Comparison of ENCODE assay signal across 1 cellular context in the genomic region with DNA sequence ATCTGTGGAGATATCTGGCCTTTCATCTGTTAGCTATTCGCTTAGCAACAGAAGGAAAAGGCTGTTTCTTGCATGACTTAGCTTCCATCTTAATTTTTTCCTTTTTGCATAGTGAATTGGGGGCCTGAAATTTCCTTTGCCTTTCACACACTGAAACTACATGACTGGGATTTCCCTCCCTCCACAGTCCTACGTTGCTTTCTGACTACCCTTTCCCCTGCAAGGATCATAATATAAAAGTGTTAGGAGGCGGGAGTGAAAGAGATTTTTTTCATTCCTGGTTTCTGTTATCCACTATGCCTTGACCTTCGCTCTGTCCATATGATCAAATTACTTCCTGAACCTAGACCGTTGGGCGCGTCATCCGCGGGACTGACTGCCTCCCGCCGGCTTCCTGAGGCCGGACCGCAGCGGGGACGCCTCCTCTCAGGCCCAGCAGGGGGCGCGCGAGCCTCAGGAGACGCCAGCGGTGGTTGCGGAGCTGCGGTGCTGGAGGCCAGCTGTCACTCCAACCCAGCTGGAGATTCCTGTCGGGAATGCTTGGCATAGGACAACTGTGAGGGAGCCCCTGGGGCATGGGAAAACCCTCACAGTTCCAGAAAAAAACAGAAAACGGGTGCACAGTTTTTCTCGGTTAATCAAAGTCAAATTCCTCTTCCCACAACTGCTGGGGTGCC.
TF ChIP-seq lines count a peak whose summit lies in the region.

No MANE protein-coding gene starts in this region.

TF ChIP-seq in HepG2, 621 proteins besides CTCF, POLR2A, EP300 and RAD21 (continued from another document and continues in another):
- TF ChIP-seq, protein P1, sequence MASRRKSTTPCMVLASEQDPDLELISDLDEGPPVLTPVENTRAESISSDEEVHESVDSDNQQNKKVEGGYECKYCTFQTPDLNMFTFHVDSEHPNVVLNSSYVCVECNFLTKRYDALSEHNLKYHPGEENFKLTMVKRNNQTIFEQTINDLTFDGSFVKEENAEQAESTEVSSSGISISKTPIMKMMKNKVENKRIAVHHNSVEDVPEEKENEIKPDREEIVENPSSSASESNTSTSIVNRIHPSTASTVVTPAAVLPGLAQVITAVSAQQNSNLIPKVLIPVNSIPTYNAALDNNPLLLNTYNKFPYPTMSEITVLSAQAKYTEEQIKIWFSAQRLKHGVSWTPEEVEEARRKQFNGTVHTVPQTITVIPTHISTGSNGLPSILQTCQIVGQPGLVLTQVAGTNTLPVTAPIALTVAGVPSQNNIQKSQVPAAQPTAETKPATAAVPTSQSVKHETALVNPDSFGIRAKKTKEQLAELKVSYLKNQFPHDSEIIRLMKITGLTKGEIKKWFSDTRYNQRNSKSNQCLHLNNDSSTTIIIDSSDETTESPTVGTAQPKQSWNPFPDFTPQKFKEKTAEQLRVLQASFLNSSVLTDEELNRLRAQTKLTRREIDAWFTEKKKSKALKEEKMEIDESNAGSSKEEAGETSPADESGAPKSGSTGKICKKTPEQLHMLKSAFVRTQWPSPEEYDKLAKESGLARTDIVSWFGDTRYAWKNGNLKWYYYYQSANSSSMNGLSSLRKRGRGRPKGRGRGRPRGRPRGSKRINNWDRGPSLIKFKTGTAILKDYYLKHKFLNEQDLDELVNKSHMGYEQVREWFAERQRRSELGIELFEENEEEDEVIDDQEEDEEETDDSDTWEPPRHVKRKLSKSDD (CRISPR knock-in tag; IDR thresholded peaks at IDR 0.05; ENCODE audit: low read depth): no peak
- peak; percentile 70; the same call in 1 of the 2 replicates for TF ChIP-seq CBFB (CRISPR knock-in tag; IDR thresholded peaks at IDR 0.05)
- no peak for TF ChIP-seq ONECUT2 (CRISPR knock-in tag; IDR thresholded peaks at IDR 0.05)
- TF ChIP-seq HHEX (CRISPR knock-in tag; IDR thresholded peaks at IDR 0.05): no peak
- peak; percentile 24; the same call in 1 of the 2 replicates for TF ChIP-seq KDM5B (CRISPR knock-in tag; IDR thresholded peaks at IDR 0.05; ENCODE audit: borderline replicate concordance)
- TF ChIP-seq SALL1 (CRISPR knock-in tag; IDR thresholded peaks at IDR 0.05): peak; percentile 86
- no peak for TF ChIP-seq ZBTB14 (CRISPR knock-in tag; IDR thresholded peaks at IDR 0.05)
- peak; percentile 40; the same call in 1 of the 2 replicates for TF ChIP-seq HNF4A (CRISPR knock-in tag; IDR thresholded peaks at IDR 0.05)
- peak; percentile 41; the same call in 1 of the 2 replicates for TF ChIP-seq ZNF567 (CRISPR knock-in tag; IDR thresholded peaks at IDR 0.05; ENCODE audit: borderline replicate concordance)
- TF ChIP-seq ZNF562 (CRISPR knock-in tag; IDR thresholded peaks at IDR 0.05; ENCODE audit: borderline replicate concordance): no peak
- TF ChIP-seq SP5 (CRISPR knock-in tag; IDR thresholded peaks at IDR 0.05; ENCODE audit: borderline replicate concordance, low read depth): 0 out of 2 replicates have a peak, but pooled peaks have one; percentile 14
- no peak for TF ChIP-seq ZNF720 (CRISPR knock-in tag; IDR thresholded peaks at IDR 0.05)
- no peak for TF ChIP-seq E2F2 (CRISPR knock-in tag; IDR thresholded peaks at IDR 0.05; ENCODE audit: borderline replicate concordance)
- TF ChIP-seq, protein P2, sequence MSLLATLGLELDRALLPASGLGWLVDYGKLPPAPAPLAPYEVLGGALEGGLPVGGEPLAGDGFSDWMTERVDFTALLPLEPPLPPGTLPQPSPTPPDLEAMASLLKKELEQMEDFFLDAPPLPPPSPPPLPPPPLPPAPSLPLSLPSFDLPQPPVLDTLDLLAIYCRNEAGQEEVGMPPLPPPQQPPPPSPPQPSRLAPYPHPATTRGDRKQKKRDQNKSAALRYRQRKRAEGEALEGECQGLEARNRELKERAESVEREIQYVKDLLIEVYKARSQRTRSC (CRISPR knock-in tag; IDR thresholded peaks at IDR 0.05; ENCODE audit: low read depth): no peak
- TF ChIP-seq TAF15 (IDR thresholded peaks at IDR 0.05; ENCODE audit: low read depth, low read length, poor library complexity, severe bottlenecking): peak; percentile 87
- TF ChIP-seq ZNF737 (CRISPR knock-in tag; IDR thresholded peaks at IDR 0.05; ENCODE audit: borderline replicate concordance): no peak
- no peak; the same call in 1 of the 2 replicates for TF ChIP-seq MYNN (CRISPR knock-in tag; IDR thresholded peaks at IDR 0.05; ENCODE audit: low read depth)
- no peak for TF ChIP-seq HNRNPL (IDR thresholded peaks at IDR 0.05; ENCODE audit: low read depth, low read length)
- TF ChIP-seq YEATS2 (CRISPR knock-in tag; IDR thresholded peaks at IDR 0.05; ENCODE audit: borderline replicate concordance): peak; percentile 44; the same call in 1 of the 2 replicates
- no peak for TF ChIP-seq ZNF577 (CRISPR knock-in tag; IDR thresholded peaks at IDR 0.05; ENCODE audit: borderline replicate concordance, low read depth)
- TF ChIP-seq ZNF441 (CRISPR knock-in tag; IDR thresholded peaks at IDR 0.05; ENCODE audit: borderline replicate concordance): no peak
- peak; percentile 63; the same call in 1 of the 2 replicates for TF ChIP-seq ZNF225 (CRISPR knock-in tag; IDR thresholded peaks at IDR 0.05)
- TF ChIP-seq NFE2 (CRISPR knock-in tag; IDR thresholded peaks at IDR 0.05): no peak
- TF ChIP-seq JARID2 (CRISPR knock-in tag; IDR thresholded peaks at IDR 0.05; ENCODE audit: insufficient replicate concordance): peak; percentile 38
- no peak for TF ChIP-seq PCBP1 (IDR thresholded peaks at IDR 0.05; ENCODE audit: borderline replicate concordance, low read depth, low read length)
- no peak for TF ChIP-seq ZNF224 (CRISPR knock-in tag; IDR thresholded peaks at IDR 0.05)
- no peak for TF ChIP-seq DPF2 (CRISPR knock-in tag; IDR thresholded peaks at IDR 0.05; ENCODE audit: borderline replicate concordance, low read depth)
- no peak for TF ChIP-seq NPAS2 (CRISPR knock-in tag; IDR thresholded peaks at IDR 0.05; ENCODE audit: borderline replicate concordance)
- TF ChIP-seq ZNF703 (CRISPR knock-in tag; IDR thresholded peaks at IDR 0.05; ENCODE audit: borderline replicate concordance): no peak
- TF ChIP-seq MLLT10 (CRISPR knock-in tag; IDR thresholded peaks at IDR 0.05): no peak
- TF ChIP-seq, protein P3, sequence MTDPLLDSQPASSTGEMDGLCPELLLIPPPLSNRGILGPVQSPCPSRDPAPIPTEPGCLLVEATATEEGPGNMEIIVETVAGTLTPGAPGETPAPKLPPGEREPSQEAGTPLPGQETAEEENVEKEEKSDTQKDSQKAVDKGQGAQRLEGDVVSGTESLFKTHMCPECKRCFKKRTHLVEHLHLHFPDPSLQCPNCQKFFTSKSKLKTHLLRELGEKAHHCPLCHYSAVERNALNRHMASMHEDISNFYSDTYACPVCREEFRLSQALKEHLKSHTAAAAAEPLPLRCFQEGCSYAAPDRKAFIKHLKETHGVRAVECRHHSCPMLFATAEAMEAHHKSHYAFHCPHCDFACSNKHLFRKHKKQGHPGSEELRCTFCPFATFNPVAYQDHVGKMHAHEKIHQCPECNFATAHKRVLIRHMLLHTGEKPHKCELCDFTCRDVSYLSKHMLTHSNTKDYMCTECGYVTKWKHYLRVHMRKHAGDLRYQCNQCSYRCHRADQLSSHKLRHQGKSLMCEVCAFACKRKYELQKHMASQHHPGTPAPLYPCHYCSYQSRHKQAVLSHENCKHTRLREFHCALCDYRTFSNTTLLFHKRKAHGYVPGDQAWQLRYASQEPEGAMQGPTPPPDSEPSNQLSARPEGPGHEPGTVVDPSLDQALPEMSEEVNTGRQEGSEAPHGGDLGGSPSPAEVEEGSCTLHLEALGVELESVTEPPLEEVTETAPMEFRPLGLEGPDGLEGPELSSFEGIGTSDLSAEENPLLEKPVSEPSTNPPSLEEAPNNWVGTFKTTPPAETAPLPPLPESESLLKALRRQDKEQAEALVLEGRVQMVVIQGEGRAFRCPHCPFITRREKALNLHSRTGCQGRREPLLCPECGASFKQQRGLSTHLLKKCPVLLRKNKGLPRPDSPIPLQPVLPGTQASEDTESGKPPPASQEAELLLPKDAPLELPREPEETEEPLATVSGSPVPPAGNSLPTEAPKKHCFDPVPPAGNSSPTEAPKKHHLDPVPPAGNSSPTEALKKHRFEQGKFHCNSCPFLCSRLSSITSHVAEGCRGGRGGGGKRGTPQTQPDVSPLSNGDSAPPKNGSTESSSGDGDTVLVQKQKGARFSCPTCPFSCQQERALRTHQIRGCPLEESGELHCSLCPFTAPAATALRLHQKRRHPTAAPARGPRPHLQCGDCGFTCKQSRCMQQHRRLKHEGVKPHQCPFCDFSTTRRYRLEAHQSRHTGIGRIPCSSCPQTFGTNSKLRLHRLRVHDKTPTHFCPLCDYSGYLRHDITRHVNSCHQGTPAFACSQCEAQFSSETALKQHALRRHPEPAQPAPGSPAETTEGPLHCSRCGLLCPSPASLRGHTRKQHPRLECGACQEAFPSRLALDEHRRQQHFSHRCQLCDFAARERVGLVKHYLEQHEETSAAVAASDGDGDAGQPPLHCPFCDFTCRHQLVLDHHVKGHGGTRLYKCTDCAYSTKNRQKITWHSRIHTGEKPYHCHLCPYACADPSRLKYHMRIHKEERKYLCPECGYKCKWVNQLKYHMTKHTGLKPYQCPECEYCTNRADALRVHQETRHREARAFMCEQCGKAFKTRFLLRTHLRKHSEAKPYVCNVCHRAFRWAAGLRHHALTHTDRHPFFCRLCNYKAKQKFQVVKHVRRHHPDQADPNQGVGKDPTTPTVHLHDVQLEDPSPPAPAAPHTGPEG (CRISPR knock-in tag; IDR thresholded peaks at IDR 0.05): no peak
- TF ChIP-seq POLR2AphosphoS5 (IDR thresholded peaks at IDR 0.05; ENCODE audit: low read depth, low read length): no peak
- TF ChIP-seq THAP7 (CRISPR knock-in tag; IDR thresholded peaks at IDR 0.05): no peak
- TF ChIP-seq REXO4 (CRISPR knock-in tag; IDR thresholded peaks at IDR 0.05; ENCODE audit: borderline replicate concordance): no peak
- peak; percentile 87; the same call in 1 of the 2 replicates for TF ChIP-seq ZNF598 (CRISPR knock-in tag; IDR thresholded peaks at IDR 0.05; ENCODE audit: borderline replicate concordance)
- no peak for TF ChIP-seq ZNF672 (CRISPR knock-in tag; IDR thresholded peaks at IDR 0.05)
- peak; percentile 99 for TF ChIP-seq STAG1 (CRISPR knock-in tag; IDR thresholded peaks at IDR 0.05)
- TF ChIP-seq, protein P4, sequence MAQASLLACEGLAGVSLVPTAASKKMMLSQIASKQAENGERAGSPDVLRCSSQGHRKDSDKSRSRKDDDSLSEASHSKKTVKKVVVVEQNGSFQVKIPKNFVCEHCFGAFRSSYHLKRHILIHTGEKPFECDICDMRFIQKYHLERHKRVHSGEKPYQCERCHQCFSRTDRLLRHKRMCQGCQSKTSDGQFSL (CRISPR knock-in tag; IDR thresholded peaks at IDR 0.05): no peak
- peak; percentile 52; the same call in 1 of the 2 replicates for TF ChIP-seq ZNF784 (CRISPR knock-in tag; IDR thresholded peaks at IDR 0.05; ENCODE audit: borderline replicate concordance)
- TF ChIP-seq ZNF713 (CRISPR knock-in tag; IDR thresholded peaks at IDR 0.05): no peak
- peak; percentile 59; the same call in 1 of the 2 replicates for TF ChIP-seq GATAD1 (CRISPR knock-in tag; IDR thresholded peaks at IDR 0.05)
- TF ChIP-seq NAIF1 (CRISPR knock-in tag; IDR thresholded peaks at IDR 0.05; ENCODE audit: borderline replicate concordance): no peak
- TF ChIP-seq, protein P5, sequence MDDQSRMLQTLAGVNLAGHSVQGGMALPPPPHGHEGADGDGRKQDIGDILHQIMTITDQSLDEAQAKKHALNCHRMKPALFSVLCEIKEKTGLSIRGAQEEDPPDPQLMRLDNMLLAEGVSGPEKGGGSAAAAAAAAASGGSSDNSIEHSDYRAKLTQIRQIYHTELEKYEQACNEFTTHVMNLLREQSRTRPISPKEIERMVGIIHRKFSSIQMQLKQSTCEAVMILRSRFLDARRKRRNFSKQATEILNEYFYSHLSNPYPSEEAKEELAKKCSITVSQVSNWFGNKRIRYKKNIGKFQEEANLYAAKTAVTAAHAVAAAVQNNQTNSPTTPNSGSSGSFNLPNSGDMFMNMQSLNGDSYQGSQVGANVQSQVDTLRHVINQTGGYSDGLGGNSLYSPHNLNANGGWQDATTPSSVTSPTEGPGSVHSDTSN (CRISPR knock-in tag; IDR thresholded peaks at IDR 0.05; ENCODE audit: borderline replicate concordance): no peak
- TF ChIP-seq SIX1 (CRISPR knock-in tag; IDR thresholded peaks at IDR 0.05; ENCODE audit: borderline replicate concordance): peak; percentile 56; the same call in 1 of the 2 replicates
- TF ChIP-seq ZNF7 (CRISPR knock-in tag; IDR thresholded peaks at IDR 0.05): no peak
- peak; percentile 44 for TF ChIP-seq AGO1 (IDR thresholded peaks at IDR 0.05; ENCODE audit: low read depth, low read length, poor library complexity, severe bottlenecking)
- TF ChIP-seq KLF15 (CRISPR knock-in tag; IDR thresholded peaks at IDR 0.05; ENCODE audit: borderline replicate concordance): no peak
- no peak for TF ChIP-seq HNRNPUL1 (IDR thresholded peaks at IDR 0.05; ENCODE audit: low read depth, low read length)
- TF ChIP-seq ZNF879 (CRISPR knock-in tag; IDR thresholded peaks at IDR 0.05): no peak
